11 cellular contexts compared by ENCODE assay signal in genomic region chr6:169251822-169252804, GRCh38. TPM values are rescaled to one million over a fixed set of nuclear protein-coding genes. Genes with fewer than 3 reads are reported as not detected.
DNase-seq lines count a peak whose midpoint lies in the region; ATAC-seq and TF ChIP-seq lines count a peak whose summit lies in the region.
"Had no signal": no experiment of that assay in that cellular context is flagged by ENCODE, and none has a peak within 500 bp of the region (broad histone marks: within the 10 kb centered on the region; RNA-seq: fewer than 3 reads in every experiment).

No MANE protein-coding gene starts in this region.

- H3K4me2 ChIP-seq in fibroblast of lung (ENCODE audit: extremely low read depth, insufficient read depth, low read length), result peak overlapping the region; percentile 69

- H3K79me2 ChIP-seq in fibroblast of lung (ENCODE audit: control insufficient read depth, insufficient read depth, low read length), result peaks cover 22% of the 10 kb centered on the region

- peaks cover 72% of the 10 kb centered on the region for H3K27me3 Mint-ChIP-seq in neural crest cell (ENCODE audit: low read depth)
- H3K27me3 Mint-ChIP-seq in natural killer cell treated with Interleukin-12 subunit alpha and Interleukin-12 subunit beta and Interleukin-15 and Interleukin-18, amount 100 ng/mL, for 72 hours, result peaks cover 39 to 44% of the 10 kb centered on the region in 2 donors

- H3K9me3 ChIP-seq in left ventricle myocardium inferior (replicated peaks) (no peaks in the 10 kb centered on the region), fibroblast of lung (ENCODE audit: control insufficient read depth, insufficient read depth, low read depth, low read length) (no peaks in the 10 kb centered on the region), uterus (no peaks in the 10 kb centered on the region)

- H3K4me1 ChIP-seq in left ventricle myocardium inferior (peaks cover 16% of the 10 kb centered on the region), fibroblast of lung (ENCODE audit: control insufficient read depth, extremely low read depth, insufficient read depth, low read length) (peaks cover 6% of the 10 kb centered on the region), uterus (no peaks in the 10 kb centered on the region)

- TF ChIP-seq POLR2A in uterus (IDR thresholded peaks at IDR 0.05), result no peak

- H3K27me3 ChIP-seq in left ventricle myocardium inferior (ENCODE audit: low read depth), result peaks cover 80% of the 10 kb centered on the region
- H3K27me3 ChIP-seq in fibroblast of lung (ENCODE audit: control insufficient read depth, insufficient read depth, low read length), result peaks cover 4% of the 10 kb centered on the region
- H3K27me3 ChIP-seq in uterus, result no peaks in the 10 kb centered on the region

- H3K36me3 ChIP-seq in left ventricle myocardium inferior (peaks cover 7% of the 10 kb centered on the region), fibroblast of lung (ENCODE audit: control insufficient read depth, insufficient read depth, low read length) (peaks cover 18% of the 10 kb centered on the region), uterus (no peaks in the 10 kb centered on the region)

- no peak overlapping the region for H3K27ac Mint-ChIP-seq in neural crest cell (ENCODE audit: unreplicated experiment)
- H3K27ac Mint-ChIP-seq in natural killer cell treated with Interleukin-12 subunit alpha and Interleukin-12 subunit beta and Interleukin-15 and Interleukin-18, amount 100 ng/mL, for 72 hours, result no peak overlapping the region
- H3K27ac Mint-ChIP-seq: activated B cell treated with CpG ODN at 0.5 μM for 24 hours had no signal

- peak overlapping the region; percentile 82 for H3K4me3 Mint-ChIP-seq in neural crest cell
- no peak overlapping the region for H3K4me3 Mint-ChIP-seq in natural killer cell treated with Interleukin-12 subunit alpha and Interleukin-12 subunit beta and Interleukin-15 and Interleukin-18, amount 100 ng/mL, for 72 hours
- H3K4me3 Mint-ChIP-seq: activated B cell treated with CpG ODN at 0.5 μM for 24 hours had no signal

- peak overlapping the region; percentile 22 for H3K27ac ChIP-seq in left ventricle myocardium inferior (replicated peaks)
- H3K27ac ChIP-seq in fibroblast of lung (ENCODE audit: insufficient read depth, low read length), result no peak overlapping the region
- H3K27ac ChIP-seq in uterus, result peak overlapping the region; percentile 83

- H3K4me1 Mint-ChIP-seq in neural crest cell, result peaks cover 24% of the 10 kb centered on the region
- peaks cover 0 to 7% of the 10 kb centered on the region in 2 donors for H3K4me1 Mint-ChIP-seq in natural killer cell treated with Interleukin-12 subunit alpha and Interleukin-12 subunit beta and Interleukin-15 and Interleukin-18, amount 100 ng/mL, for 72 hours (ENCODE audit: low read depth in 2 of 2)

- no peak for DNase-seq in left ventricle myocardium inferior
- no peak for DNase-seq in left ventricle myocardium superior
- no peak for DNase-seq in fibroblast of lung (ENCODE audit: low read depth in 2 of 2)
- no peak for DNase-seq in neural crest cell (ENCODE audit: low read depth, low spot score)
- peak in 1 of 2 donors; percentile 27 for DNase-seq in uterus
- DNase-seq in natural killer cell treated with Interleukin-12 subunit alpha and Interleukin-12 subunit beta and Interleukin-15 and Interleukin-18, amount 100 ng/mL, for 72 hours (ENCODE audit: low spot score), result no peak
- DNase-seq: activated B cell treated with CpG ODN at 0.5 μM for 24 hours; GOT3; stimulated activated CD4-positive, alpha-beta T cell treated with anti-CD3 and anti-CD28 coated beads, Interleukin-2, amount 100 ng/mL, for 48 hours had no signal

- H3K36me3 Mint-ChIP-seq in neural crest cell (ENCODE audit: low read depth), result no peaks in the 10 kb centered on the region
- H3K36me3 Mint-ChIP-seq in natural killer cell treated with Interleukin-12 subunit alpha and Interleukin-12 subunit beta and Interleukin-15 and Interleukin-18, amount 100 ng/mL, for 72 hours, result no peaks in the 10 kb centered on the region

- H3K9ac ChIP-seq in fibroblast of lung (ENCODE audit: insufficient read depth, low read length), result peak overlapping the region; percentile 21

- H3K9me3 Mint-ChIP-seq in neural crest cell, result peaks cover 8% of the 10 kb centered on the region
- peaks cover 4% of the 10 kb centered on the region for H3K9me3 Mint-ChIP-seq in natural killer cell treated with Interleukin-12 subunit alpha and Interleukin-12 subunit beta and Interleukin-15 and Interleukin-18, amount 100 ng/mL, for 72 hours

- ATAC-seq in left ventricle myocardium superior (no peak), HG03521 (IDR thresholded peaks at IDR 0.05; ENCODE audit: unreplicated experiment) (no peak), HG02852 (IDR thresholded peaks at IDR 0.05; ENCODE audit: unreplicated experiment) (no peak)
- ATAC-seq in natural killer cell treated with Interleukin-12 subunit alpha and Interleukin-12 subunit beta and Interleukin-15 and Interleukin-18, amount 100 ng/mL, for 72 hours, result no peak

- H4K20me1 ChIP-seq in fibroblast of lung (ENCODE audit: control insufficient read depth, extremely low read depth, insufficient read depth, low read length), result no peaks in the 10 kb centered on the region

- TF ChIP-seq CTCF in left ventricle myocardium inferior (IDR thresholded peaks at IDR 0.05; ENCODE audit: borderline replicate concordance), result no peak
- TF ChIP-seq CTCF in fibroblast of lung (conservative IDR thresholded peaks at IDR 0.05 in 1 of 2, IDR thresholded peaks at IDR 0.05 in 1 of 2; ENCODE audit: low read depth in 1 of 2, low read length in 2 of 2), result no peak
- no peak for TF ChIP-seq CTCF in neural crest cell (conservative IDR thresholded peaks at IDR 0.05)
- TF ChIP-seq CTCF in uterus (IDR thresholded peaks at IDR 0.05), result no peak

- H3K4me3 ChIP-seq in left ventricle myocardium inferior, result peak overlapping the region; percentile 54
- peak overlapping the region; percentile 67 to 91 (median 76) for H3K4me3 ChIP-seq in fibroblast of lung (replicated peaks in 1 of 4; ENCODE audit: control extremely low read depth in 1 of 4, insufficient read depth in 1 of 4, low read depth in 3 of 4, low read length in 4 of 4)
- H3K4me3 ChIP-seq in uterus, result peak overlapping the region; percentile 39 to 52

- no peak overlapping the region for H2AFZ ChIP-seq in fibroblast of lung (ENCODE audit: low read length)

- intact Hi-C loops in left ventricle myocardium inferior (cut with micrococcal nuclease), result no loop called here
- intact Hi-C loops in left ventricle myocardium superior (cut with micrococcal nuclease), result no loop called here
- intact Hi-C loops in uterus (cut with DNase I; ENCODE audit: low total_unique reads), result no loop called here

RNA-seq across cellular contexts. Expression of gene THBS2, which starts 1.5 kb away (rescaled TPM):
- total RNA-seq in left ventricle myocardium inferior, result 6.9 TPM
- total RNA-seq in left ventricle myocardium superior, result 10.7 TPM
- 269 and 473 TPM in 2 replicates for total RNA-seq in fibroblast of lung
- polyA plus RNA-seq in fibroblast of lung, result 86.5 and 99.4 TPM in 2 replicates
- 82.3 and 93.6 TPM in 2 replicates for polyA plus RNA-seq in fibroblast of lung (2012)
- 143 and 186 TPM in 2 replicates for polyA minus RNA-seq in fibroblast of lung (ENCODE audit: low replicate concordance)
- total RNA-seq in neural crest cell, result 0.39 and 1.3 TPM in 2 replicates
- 100 to 1,000 TPM in 2 of 4 donors, 10 to 100 TPM in 2; 84.0 to 224 (median 136) TPM for total RNA-seq in uterus
- not detected for total RNA-seq in natural killer cell treated with Interleukin-12 subunit alpha and Interleukin-12 subunit beta and Interleukin-15 and Interleukin-18, amount 100 ng/mL, for 72 hours
- total RNA-seq: activated B cell treated with CpG ODN at 0.5 μM for 24 hours had no signal
